Comparison of ENCODE assay signal across 38 cellular contexts in the genomic region with DNA sequence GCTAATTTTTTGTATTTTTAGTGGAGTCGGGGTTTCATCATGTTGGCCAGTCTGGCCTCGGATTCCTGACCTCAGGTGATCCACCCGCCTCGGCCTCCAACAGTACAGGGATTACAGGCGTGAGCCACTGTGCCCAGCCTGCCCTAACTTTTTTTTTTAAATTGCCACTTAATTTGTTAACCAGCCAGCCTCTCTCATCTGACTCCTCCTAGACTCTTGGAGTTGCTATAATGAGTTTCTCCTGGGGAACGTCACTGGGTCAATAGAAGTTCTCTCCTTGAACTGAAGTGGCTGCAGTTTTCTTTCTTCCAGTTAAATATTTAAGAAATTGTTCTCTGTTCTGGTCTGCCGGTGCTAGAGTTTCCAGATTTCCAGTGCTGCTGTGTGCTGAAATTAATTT. TPM values are rescaled to one million over a fixed set of nuclear protein-coding genes. Genes with fewer than 3 reads are reported as not detected.
"Had no signal": no experiment of that assay in that cellular context is flagged by ENCODE, and none has a peak within 500 bp of the region (broad histone marks: within the 10 kb centered on the region; RNA-seq: fewer than 3 reads in every experiment).

No MANE protein-coding gene starts in this region.

- H3K4me3 ChIP-seq: adrenal gland, ascending aorta, body of pancreas, breast epithelium, cardiac muscle cell had no signal

- H3K4me1 ChIP-seq: adrenal gland, ascending aorta, body of pancreas, breast epithelium had no signal

- H3K27ac ChIP-seq: adrenal gland, ascending aorta, body of pancreas, brain microvascular endothelial cell, breast epithelium, cardiac muscle cell had no signal

- H3K9me3 ChIP-seq: adrenal gland, ascending aorta, body of pancreas, breast epithelium had no signal

- H3K36me3 ChIP-seq: adrenal gland, ascending aorta, brain microvascular endothelial cell, breast epithelium, cardiac muscle cell had no signal

- H3K27me3 ChIP-seq: adrenal gland, ascending aorta, body of pancreas, brain microvascular endothelial cell, breast epithelium, cardiac muscle cell had no signal

- ATAC-seq: activated naive CD4-positive, alpha-beta T cell treated with anti-CD3 and anti-CD28 coated beads, Interleukin-2, amount 50 U/mL, for 72 hours; activated naive CD8-positive, alpha-beta T cell treated with anti-CD3 and anti-CD28 coated beads, Interleukin-2, amount 50 U/mL, for 24 hours; activated T-cell treated with anti-CD3 and anti-CD28 coated beads, Interleukin-2, amount 50 U/mL, for 4 hours; activated T-cell treated with anti-CD3 and anti-CD28 coated beads, Interleukin-2, amount 50 U/mL, for 72 hours; activated T-helper 17 cell treated with anti-CD3 and anti-CD28 coated beads, Interleukin-2, amount 50 U/mL, for 72 hours; body of pancreas had no signal

- DNase-seq: activated effector memory CD4-positive, alpha-beta T cell treated with anti-CD3 and anti-CD28 coated beads, Interleukin-2, amount 50 U/mL, for 16 hours; activated effector memory CD4-positive, alpha-beta T cell treated with Interleukin-2 at 50 U/mL for 16 hours; activated gamma-delta T cell; activated gamma-delta T cell treated with Interleukin-2 at 50 U/mL for 16 hours; activated naive CD4-positive, alpha-beta T cell; activated naive CD4-positive, alpha-beta T cell treated with anti-CD3 and anti-CD28 coated beads for 36 hours; activated naive CD4-positive, alpha-beta T cell treated with anti-CD3 and anti-CD28 coated beads, Interleukin-2, amount 10 ng/mL, durations not matched to agents 7 days and 5 days; activated naive CD4-positive, alpha-beta T cell treated with anti-CD3 and anti-CD28 coated beads, Interleukin-2, amount 50 U/mL, for 16 hours; activated naive CD4-positive, alpha-beta T cell treated with Interleukin-2 at 50 U/mL for 16 hours; activated naive CD8-positive, alpha-beta T cell treated with anti-CD3 and anti-CD28 coated beads for 36 hours; activated naive CD8-positive, alpha-beta T cell treated with anti-CD3 and anti-CD28 coated beads, Interleukin-2, amount 10 ng/mL, durations not matched to agents 7 days and 5 days; activated naive CD8-positive, alpha-beta T cell treated with anti-CD3 and anti-CD28 coated beads, Interleukin-2, amount 50 U/mL, for 24 hours; activated T-cell treated with anti-CD3 and anti-CD28 coated beads for 4 hours; activated T-cell treated with anti-CD3 and anti-CD28 coated beads, Interleukin-2, amount 50 U/mL, for 1 hour; activated T-cell treated with anti-CD3 and anti-CD28 coated beads, Interleukin-2, amount 50 U/mL, for 24 hours; activated T-cell treated with anti-CD3 and anti-CD28 coated beads, Interleukin-2, amount 50 U/mL, for 4 hours; activated T-cell treated with anti-CD3 and anti-CD28 coated beads, Interleukin-2, amount 50 U/mL, for 48 hours; activated T-cell treated with anti-CD3 and anti-CD28 coated beads, Interleukin-2, amount 50 U/mL, for 72 hours; adrenal gland; amniotic stem cell; amygdala; anterior cingulate cortex; aorta; body of pancreas; brain microvascular endothelial cell; caudate nucleus; central memory CD4-positive, alpha-beta T cell; cerebellar nuclear complex had no signal

RNA-seq across cellular contexts. Expression of gene NEUROD6, which starts 27.7 kb away (rescaled TPM):
- total RNA-seq: activated naive CD4-positive, alpha-beta T cell treated with anti-CD3 and anti-CD28 coated beads for 36 hours; activated naive CD4-positive, alpha-beta T cell treated with anti-CD3 and anti-CD28 coated beads, Interleukin-2, amount 50 U/mL, for 72 hours; activated naive CD8-positive, alpha-beta T cell treated with anti-CD3 and anti-CD28 coated beads for 36 hours; activated naive CD8-positive, alpha-beta T cell treated with anti-CD3 and anti-CD28 coated beads, Interleukin-2, amount 10 ng/mL, durations not matched to agents 7 days and 5 days; activated T-cell treated with anti-CD3 and anti-CD28 coated beads, Interleukin-2, amount 50 U/mL, for 4 hours; activated T-cell treated with anti-CD3 and anti-CD28 coated beads, Interleukin-2, amount 50 U/mL, for 72 hours; activated T-helper 1 cell treated with anti-CD3 and anti-CD28 coated beads, Interleukin-12 subunit alpha, Interleukin-12 subunit beta, Interleukin-2, Interleukin-4 antibody, amounts not matched to agents 30 ng/mL and 10 ng/mL and 1 ng/mL, durations not matched to agents 14 hours and 24 hours and 36 hours; activated T-helper 17 cell treated with anti-CD3 and anti-CD28 coated beads, Interleukin-2, amount 50 U/mL, for 72 hours; activated T-helper 2 cell treated with anti-CD3 and anti-CD28 coated beads, Interferon-gamma antibody, Interleukin-2, Interleukin-4, amounts not matched to agents 10 μg/mL and 5 μg/mL and 100 μg/mL, durations not matched to agents 14 hours and 24 hours and 36 hours; adrenal gland; aorta; ascending aorta; astrocyte; body of pancreas; breast epithelium; bronchial epithelial cell; cardiac muscle cell; cardiac septum had no signal
